ENCODE assay signal across 22 cellular contexts in genomic region chr7:34315032-34315431, GRCh38.
A peak's percentile ranks its signal among the peaks of the same experiment; 100 is the strongest.
DNase-seq lines count a peak whose midpoint lies in the region; ATAC-seq, FAIRE-seq and TF ChIP-seq lines count a peak whose summit lies in the region.
"Had no signal": no experiment of that assay in that cellular context is flagged by ENCODE, and none has a peak within 500 bp of the region (broad histone marks: within the 10 kb centered on the region; RNA-seq: fewer than 3 reads in every experiment).

No MANE protein-coding gene starts in this region.

- H3K27me3 ChIP-seq in GM23248 (replicated peaks; ENCODE audit: insufficient read depth) (no peaks in the 10 kb centered on the region), adipocyte (replicated peaks; ENCODE audit: control insufficient read depth, insufficient read depth, low read length) (no peaks in the 10 kb centered on the region), pancreas (no peaks in the 10 kb centered on the region), colonic mucosa (no peaks in the 10 kb centered on the region)
- H3K27me3 ChIP-seq: adrenal gland, neutrophil, right atrium auricular region had no signal

- H3K4me1 ChIP-seq in GM23248 (ENCODE audit: insufficient read depth) (peaks cover 32% of the 10 kb centered on the region), adipocyte (ENCODE audit: control insufficient read depth, insufficient read depth, low read length) (peaks cover 12% of the 10 kb centered on the region), pancreas (no peaks in the 10 kb centered on the region), colonic mucosa (no peaks in the 10 kb centered on the region)
- H3K4me1 ChIP-seq: adrenal gland, right atrium auricular region had no signal

- H3K79me2 ChIP-seq in GM23248 (ENCODE audit: insufficient read depth): no peaks in the 10 kb centered on the region

- H3K9ac ChIP-seq in GM23248: no peak overlapping the region
- no peak overlapping the region for H3K9ac ChIP-seq in adipocyte (ENCODE audit: low read length)
- no peak overlapping the region for H3K9ac ChIP-seq in colonic mucosa (ENCODE audit: low read depth in 2 of 2, low read length in 2 of 2)

- peak overlapping the region; percentile 23 for H3K4me2 ChIP-seq in GM23248 (ENCODE audit: unreplicated experiment)

- H3F3A ChIP-seq in GM23248 (ENCODE audit: insufficient read depth): peaks cover 30% of the 10 kb centered on the region

- peak overlapping the region; percentile 62 for H3K27ac ChIP-seq in GM23248
- H3K27ac ChIP-seq in pancreas: no peak overlapping the region
- no peak overlapping the region for H3K27ac ChIP-seq in colonic mucosa
- H3K27ac ChIP-seq: adrenal gland, coronary artery, neutrophil, right atrium auricular region had no signal

- in situ Hi-C loops in GM23248 (cut with MboI): no loop called here

- no peaks in the 10 kb centered on the region for H4K20me1 ChIP-seq in GM23248 (ENCODE audit: insufficient read depth)

- DNase-seq in A172 (ENCODE audit: low spot score) (peak; percentile 98), GM23248 (peak; percentile 91), adipocyte (ENCODE audit: low read depth) (peak; percentile 68), fibroblast of the aortic adventitia (ENCODE audit: low read depth) (peak; percentile 90), cortex of kidney (lab: John Stamatoyannopoulos, UW) (no peak), pancreas (no peak), NCI-H2029 treated with DMSO at 0.1 percent for 48 hours (lab: John Stamatoyannopoulos, UW) (no peak), colonic mucosa (no peak)
- DNase-seq: 8988T, activated B cell treated with CpG ODN at 0.5 μM for 24 hours, adrenal gland, DND-41, mucosa of descending colon, NCI-H2029, NCI-H510A, SIG-M5, T-helper 2 cell had no signal

- no peaks in the 10 kb centered on the region for H3K9me2 ChIP-seq in GM23248 (ENCODE audit: insufficient read depth)

- intact Hi-C loops in pancreas (cut with DNase I) (no loop called here), colonic mucosa (cut with DNase I) (no loop called here)

- no peaks in the 10 kb centered on the region for H3K36me3 ChIP-seq in GM23248 (ENCODE audit: low read depth)
- no peaks in the 10 kb centered on the region for H3K36me3 ChIP-seq in adipocyte (ENCODE audit: control insufficient read depth, insufficient read depth, low read length, severe bottlenecking)
- no peaks in the 10 kb centered on the region for H3K36me3 ChIP-seq in pancreas
- no peaks in the 10 kb centered on the region for H3K36me3 ChIP-seq in colonic mucosa
- H3K36me3 ChIP-seq: adrenal gland, neutrophil, right atrium auricular region had no signal

- no peak for ATAC-seq in pancreas
- ATAC-seq: left lobe of liver, mucosa of descending colon had no signal

- TF ChIP-seq CTCF in fibroblast of the aortic adventitia (IDR thresholded peaks at IDR 0.05; ENCODE audit: insufficient read depth, low read length) (no peak), pancreas (IDR thresholded peaks at IDR 0.05) (no peak), colonic mucosa (IDR thresholded peaks at IDR 0.05) (no peak)

- no peak overlapping the region for H3K4me3 ChIP-seq in GM23248
- H3K4me3 ChIP-seq in adipocyte (ENCODE audit: low read length): no peak overlapping the region
- no peak overlapping the region for H3K4me3 ChIP-seq in fibroblast of the aortic adventitia (ENCODE audit: low read depth, low read length)
- H3K4me3 ChIP-seq in pancreas: no peak overlapping the region
- no peak overlapping the region for H3K4me3 ChIP-seq in colonic mucosa
- H3K4me3 ChIP-seq: adrenal gland, coronary artery, mucosa of descending colon, right atrium auricular region had no signal

- peak overlapping the region; percentile 33; the same call in 1 of the 2 replicates for H2AFZ ChIP-seq in GM23248

- FAIRE-seq in pancreas (lab: Jason Lieb, UNC): no peak
- FAIRE-seq: endothelial cell of umbilical vein had no signal

- no peaks in the 10 kb centered on the region for H3K9me3 ChIP-seq in GM23248 (ENCODE audit: low read depth)
- peaks cover 10% of the 10 kb centered on the region for H3K9me3 ChIP-seq in adipocyte (ENCODE audit: control insufficient read depth, low read length)
- H3K9me3 ChIP-seq in pancreas: no peaks in the 10 kb centered on the region
- H3K9me3 ChIP-seq in colonic mucosa: no peaks in the 10 kb centered on the region
- H3K9me3 ChIP-seq: adrenal gland, neutrophil had no signal

Comparison
In these comparisons a context has a peak if more than half of its experiments do, and no peak if none do; other contexts are left out.
1. DNase-seq: peak in A172 (single experiment), GM23248 (single experiment), adipocyte (single experiment) and fibroblast of the aortic adventitia (single experiment); none in cortex of kidney (single experiment), pancreas (0 of 6), NCI-H2029 treated with DMSO at 0.1 percent for 48 hours (single experiment) and colonic mucosa (single experiment).